11 cellular contexts compared by ENCODE assay signal in the genomic region with DNA sequence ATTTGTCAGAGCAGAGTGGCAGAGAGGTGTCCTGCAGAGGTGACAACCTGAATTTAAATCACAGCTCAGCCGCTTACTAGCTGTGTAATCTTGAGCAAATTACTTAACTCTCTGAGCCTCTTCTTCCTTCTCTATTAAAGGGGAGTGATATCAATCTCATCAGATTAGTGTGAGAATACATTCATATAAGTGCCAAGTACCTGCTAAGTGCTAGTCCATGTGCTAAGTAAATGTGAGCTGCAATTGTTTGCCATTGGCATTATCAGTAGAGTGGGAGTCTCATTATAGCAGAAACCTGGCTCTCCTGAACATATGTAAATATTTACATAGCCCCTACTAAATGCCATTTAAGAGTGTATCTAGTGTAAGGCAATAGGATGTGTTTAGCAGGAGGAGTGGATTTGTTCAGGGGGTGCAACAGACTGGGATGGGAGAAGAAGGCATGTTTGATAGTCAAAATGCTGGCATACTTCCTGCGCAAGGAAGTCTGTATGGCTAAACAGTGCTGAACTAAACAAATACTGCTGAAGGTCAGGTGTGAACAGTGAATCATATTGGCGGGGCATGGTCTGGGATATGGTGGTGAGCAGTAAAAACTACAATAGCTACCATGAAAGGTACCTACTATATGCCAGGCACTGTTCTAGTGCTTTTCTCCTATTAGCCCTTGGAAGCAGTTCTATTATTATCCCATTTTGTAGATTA.
DNase-seq lines count a peak whose midpoint lies in the region; ATAC-seq and TF ChIP-seq lines count a peak whose summit lies in the region.
"Had no signal": no experiment of that assay in that cellular context is flagged by ENCODE, and none has a peak within 500 bp of the region (broad histone marks: within the 10 kb centered on the region; RNA-seq: fewer than 3 reads in every experiment).

No MANE protein-coding gene starts in this region.

- H3K27me3 ChIP-seq in Caco-2 (replicated peaks; ENCODE audit: control insufficient read depth, insufficient read depth, low read length) (no peaks in the 10 kb centered on the region), WERI-Rb-1 (ENCODE audit: insufficient read depth, low read depth, severe bottlenecking) (no peaks in the 10 kb centered on the region), ascending aorta (no peaks in the 10 kb centered on the region)

- CTCF ChIA-PET in Caco-2 (lab: Charles Lee), result interaction anchor here (0.6 kb wide), 1 partner anchor 169 kb away, joined by 4 read pairs; no protein-coding TSS in a partner anchor

- H3K4me1 ChIP-seq in Caco-2 (peaks cover 43% of the 10 kb centered on the region), ascending aorta (no peaks in the 10 kb centered on the region)

- H3K9me3 Mint-ChIP-seq in Caco-2 (ENCODE audit: unreplicated experiment), result no peaks in the 10 kb centered on the region
- peaks cover 0 to 3% (median 0%) of the 10 kb centered on the region in 3 donors for H3K9me3 Mint-ChIP-seq in IgD-negative memory B cell
- peaks cover 0 to 2% (median 0%) of the 10 kb centered on the region in 7 donors for H3K9me3 Mint-ChIP-seq in naive B cell

- ATAC-seq in naive B cell (ENCODE audit: low read depth in 2 of 2), result no peak

- H3K4me1 Mint-ChIP-seq in Caco-2 (ENCODE audit: low read depth, unreplicated experiment) (peaks cover 17% of the 10 kb centered on the region), IgD-negative memory B cell (peaks cover 9 to 22% (median 18%) of the 10 kb centered on the region in 3 donors), naive B cell (peaks cover 18 to 37% (median 32%) of the 10 kb centered on the region in 3 donors)

- BruUV-seq in Caco-2 (replicated peaks; lab: Mats Ljungman, UMichigan), result no TSS peak

- H3K36me3 ChIP-seq in Caco-2 (ENCODE audit: control insufficient read depth, insufficient read depth, low read length) (no peaks in the 10 kb centered on the region), WERI-Rb-1 (no peaks in the 10 kb centered on the region), ascending aorta (no peaks in the 10 kb centered on the region)

- H3K27ac Mint-ChIP-seq in Caco-2 (ENCODE audit: unreplicated experiment), result peak overlapping the region; percentile 26
- peak overlapping the region in 2 of 3 donors; percentile 8 to 97 for H3K27ac Mint-ChIP-seq in IgD-negative memory B cell
- peak overlapping the region; percentile 39 to 99 (median 84) for H3K27ac Mint-ChIP-seq in naive B cell

- POLR2A ChIA-PET in Caco-2 (lab: Charles Lee), result no interaction called here

- H3K36me3 Mint-ChIP-seq in Caco-2 (ENCODE audit: insufficient read depth, unreplicated experiment) (peaks cover 20% of the 10 kb centered on the region), IgD-negative memory B cell (peaks cover 2% of the 10 kb centered on the region), naive B cell (no peaks in the 10 kb centered on the region)

- no peak for DNase-seq in Caco-2
- DNase-seq in WERI-Rb-1, result peak; percentile 78
- no peak for DNase-seq in naive B cell
- DNase-seq in ascending aorta (ENCODE audit: low spot score in 2 of 2), result no peak
- no peak for DNase-seq in hypothalamus (lab: John Stamatoyannopoulos, UW)
- no peak for DNase-seq in COLO668 (lab: John Stamatoyannopoulos, UW; ENCODE audit: unreplicated experiment)
- DNase-seq: DND-41, dorsolateral prefrontal cortex, IMR-90, mesenchymal stem cell had no signal

- intact Hi-C loops in Caco-2 (cut with micrococcal nuclease; ENCODE audit: unreplicated experiment) (loop anchor here (5.0 kb wide), 1 partner anchor 291 kb away; no protein-coding TSS in a partner anchor), ascending aorta (cut with DNase I) (no loop called here)

- H3K27ac ChIP-seq in WERI-Rb-1 (peak overlapping the region; percentile 4; the same call in 1 of the 2 replicates), ascending aorta (no peak overlapping the region)
- H3K27ac ChIP-seq: dorsolateral prefrontal cortex had no signal

- H3K4me3 ChIP-seq in Caco-2 (ENCODE audit: low read depth, low read length), result no peak overlapping the region
- H3K4me3 ChIP-seq in WERI-Rb-1 (ENCODE audit: low read depth, low read length), result no peak overlapping the region
- no peak overlapping the region for H3K4me3 ChIP-seq in ascending aorta
- H3K4me3 ChIP-seq: dorsolateral prefrontal cortex had no signal

- no peaks in the 10 kb centered on the region for H3K27me3 Mint-ChIP-seq in Caco-2 (ENCODE audit: insufficient read depth, unreplicated experiment)
- H3K27me3 Mint-ChIP-seq in IgD-negative memory B cell, result no peaks in the 10 kb centered on the region
- no peaks in the 10 kb centered on the region for H3K27me3 Mint-ChIP-seq in naive B cell

- H3K9me3 ChIP-seq in Caco-2 (no peaks in the 10 kb centered on the region), WERI-Rb-1 (ENCODE audit: severe bottlenecking) (peaks cover 2% of the 10 kb centered on the region), ascending aorta (no peaks in the 10 kb centered on the region)

- H3K4me3 Mint-ChIP-seq in Caco-2 (ENCODE audit: unreplicated experiment) (no peak overlapping the region), IgD-negative memory B cell (peak overlapping the region in 1 of 4 donors; percentile 18), naive B cell (no peak overlapping the region)

- TF ChIP-seq CTCF in Caco-2 (IDR thresholded peaks at IDR 0.05; ENCODE audit: insufficient read depth in 1 of 2, low read depth in 1 of 2, low read length in 1 of 2, severe bottlenecking in 1 of 2, unreplicated experiment in 1 of 2) (no peak), WERI-Rb-1 (IDR thresholded peaks at IDR 0.05; ENCODE audit: low read depth, low read length) (no peak), ascending aorta (IDR thresholded peaks at IDR 0.05) (no peak)

Comparison
In these comparisons a context has a peak if more than half of its experiments do, and no peak if none do; other contexts are left out.
1. H3K27ac Mint-ChIP-seq: peak in every context shown above with its lines; median percentile 84 in naive B cell; 52 in IgD-negative memory B cell; 26 in Caco-2.